ENCODE assay signal across 9 cellular contexts in the genomic region with DNA sequence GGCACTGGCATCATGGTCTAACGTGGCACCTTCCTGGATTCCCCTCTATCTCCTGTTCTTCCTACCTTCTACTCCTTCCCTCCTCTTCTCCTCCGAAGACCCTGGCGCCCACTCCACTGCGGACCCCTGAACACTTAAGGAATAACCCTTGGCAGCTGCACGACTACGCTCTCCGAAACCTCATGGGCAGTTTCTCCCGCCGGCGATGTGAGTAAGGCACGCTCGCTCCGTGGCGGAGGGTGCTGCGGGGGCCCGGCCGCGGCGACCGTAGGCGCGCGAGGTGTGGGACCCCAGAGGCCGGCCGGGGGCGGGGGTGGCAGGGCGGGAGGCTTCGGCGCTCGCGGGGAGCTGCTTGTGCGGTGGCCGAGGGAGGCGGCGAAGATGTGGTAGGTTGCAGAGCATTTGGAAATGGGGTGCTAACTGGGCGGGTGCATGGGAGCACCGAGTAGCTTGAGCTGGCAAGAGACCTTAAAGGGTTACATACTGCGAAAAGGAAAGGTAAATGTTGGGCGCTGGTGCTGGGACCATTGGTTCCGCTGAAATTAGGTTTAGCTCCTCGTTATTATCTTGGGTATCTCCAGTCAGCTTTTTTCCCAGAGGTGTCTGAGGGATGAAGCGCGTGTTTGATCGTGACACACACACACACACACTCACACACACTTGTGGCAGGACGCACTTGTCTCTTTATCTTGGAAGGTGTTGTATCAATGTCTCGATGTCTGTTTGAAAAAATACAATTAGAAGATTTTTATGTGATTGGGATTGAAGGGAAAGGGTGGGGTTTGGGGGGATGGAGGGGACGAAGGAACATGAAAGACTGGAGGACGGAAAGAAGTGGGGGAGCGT. TPM values are rescaled to one million over a fixed set of nuclear protein-coding genes. Genes with fewer than 3 reads are reported as not detected.
DNase-seq lines count a peak whose midpoint lies in the region; ATAC-seq, FAIRE-seq and TF ChIP-seq lines count a peak whose summit lies in the region.
"Had no signal": no experiment of that assay in that cellular context is flagged by ENCODE, and none has a peak within 500 bp of the region (broad histone marks: within the 10 kb centered on the region; RNA-seq: fewer than 3 reads in every experiment).

No MANE protein-coding gene starts in this region.

- peak overlapping the region; percentile 79 for H3K4me3 ChIP-seq in HEK293 (ENCODE audit: low read depth, low read length)
- H3K4me3 ChIP-seq in iPS DF 6.9 (ENCODE audit: low read length) = peak overlapping the region; percentile 72; the same call in 1 of the 2 replicates
- peak overlapping the region; percentile 20 to 41 for H3K4me3 ChIP-seq in small intestine (ENCODE audit: low read depth in 1 of 2, low read length in 2 of 2)

- CTCF ChIA-PET in HEK293 (lab: Yijun Ruan, JAX) = interaction anchor here (0.7 kb wide), 2 partner anchors 968 to 1097 kb away, joined by 3 read pairs; no protein-coding TSS in a partner anchor

- H3K27ac Mint-ChIP-seq in activated T-helper 1 cell treated with anti-CD3 and anti-CD28 coated beads, Interleukin-12 subunit alpha, Interleukin-12 subunit beta, Interleukin-2, Interleukin-4 antibody, amounts not matched to agents 30 ng/mL and 10 ng/mL and 1 ng/mL, durations not matched to agents 14 hours and 24 hours and 36 hours = peak overlapping the region; percentile 58

- peaks cover 5% of the 10 kb centered on the region for H3K4me1 Mint-ChIP-seq in activated T-helper 1 cell treated with anti-CD3 and anti-CD28 coated beads, Interleukin-12 subunit alpha, Interleukin-12 subunit beta, Interleukin-2, Interleukin-4 antibody, amounts not matched to agents 30 ng/mL and 10 ng/mL and 1 ng/mL, durations not matched to agents 14 hours and 24 hours and 36 hours (ENCODE audit: low read depth)

- FAIRE-seq in small intestine (lab: Jason Lieb, UNC) = no peak

- H3K4me1 ChIP-seq in HEK293 (ENCODE audit: control insufficient read depth, insufficient read depth, low read length) (no peaks in the 10 kb centered on the region), iPS DF 6.9 (ENCODE audit: control insufficient read depth, insufficient read depth, low read length) (no peaks in the 10 kb centered on the region; the same call in 1 of the 2 replicates), small intestine (ENCODE audit: control insufficient read depth in 2 of 2, insufficient read depth in 1 of 2, low read depth in 1 of 2, low read length in 1 of 2) (peaks cover 0 to 7% of the 10 kb centered on the region in 2 donors)

- no peaks in the 10 kb centered on the region for H3K9me3 Mint-ChIP-seq in activated T-helper 1 cell treated with anti-CD3 and anti-CD28 coated beads, Interleukin-12 subunit alpha, Interleukin-12 subunit beta, Interleukin-2, Interleukin-4 antibody, amounts not matched to agents 30 ng/mL and 10 ng/mL and 1 ng/mL, durations not matched to agents 14 hours and 24 hours and 36 hours

- intact Hi-C loops in activated T-helper 1 cell treated with anti-CD3 and anti-CD28 coated beads, Interleukin-12 subunit alpha, Interleukin-12 subunit beta, Interleukin-2, Interleukin-4 antibody, amounts not matched to agents 30 ng/mL and 10 ng/mL and 1 ng/mL, durations not matched to agents 14 hours and 24 hours and 36 hours (cut with micrococcal nuclease) = no loop called here

- H3K27me3 Mint-ChIP-seq in activated T-helper 1 cell treated with anti-CD3 and anti-CD28 coated beads, Interleukin-12 subunit alpha, Interleukin-12 subunit beta, Interleukin-2, Interleukin-4 antibody, amounts not matched to agents 30 ng/mL and 10 ng/mL and 1 ng/mL, durations not matched to agents 14 hours and 24 hours and 36 hours (ENCODE audit: insufficient read depth) = peaks cover 38% of the 10 kb centered on the region

- ATAC-seq in HG02938 (IDR thresholded peaks at IDR 0.05; ENCODE audit: unreplicated experiment) = no peak

- no peaks in the 10 kb centered on the region for H3K36me3 ChIP-seq in HEK293 (ENCODE audit: control insufficient read depth in 2 of 2, insufficient read depth in 1 of 2, low read length in 2 of 2)
- no peaks in the 10 kb centered on the region for H3K36me3 ChIP-seq in iPS DF 6.9 (ENCODE audit: control insufficient read depth, insufficient read depth, low read length)
- H3K36me3 ChIP-seq in small intestine (ENCODE audit: control insufficient read depth in 2 of 2, insufficient read depth in 2 of 2, low read length in 2 of 2) = no peaks in the 10 kb centered on the region

- POLR2A ChIA-PET in HEK293 (lab: Yijun Ruan, JAX) = interaction anchor here (0.6 to 2.0 kb wide), 4 partner anchors 13 to 653 kb away, joined by 3 to 5 read pairs (median 4); no protein-coding TSS in a partner anchor

- 100% methylated on average over 3 of the region's 49 CpGs for WGBS in iPS DF 6.9 (ENCODE audit: insufficient coverage, insufficient read length)
- WGBS in small intestine, 3 donors = 2 to 5% (median 4%) methylated on average over 47 to 49 of the region's 49 CpGs

- no peak for DNase-seq in activated T-helper 1 cell treated with anti-CD3 and anti-CD28 coated beads, Interleukin-12 subunit alpha, Interleukin-12 subunit beta, Interleukin-2, Interleukin-4 antibody, amounts not matched to agents 30 ng/mL and 10 ng/mL and 1 ng/mL, durations not matched to agents 14 hours and 24 hours and 36 hours (ENCODE audit: low spot score)
- DNase-seq in iPS DF 6.9 (ENCODE audit: low read depth, low spot score) (no peak), small intestine (no peak), NOMO-1 treated with dmso at 0.1 percent for 144 hours (lab: John Stamatoyannopoulos, UW; ENCODE audit: unreplicated experiment) (no peak), GOT3 (lab: John Stamatoyannopoulos, UW) (no peak)
- DNase-seq in stimulated activated naive CD4-positive, alpha-beta T cell treated with Interleukin-2 at 50 U/mL for 16 hours (lab: John Stamatoyannopoulos, UW) = no peak

- H3K27ac ChIP-seq in HEK293 (ENCODE audit: extremely low read depth, low read depth, low read length) (no peak overlapping the region; the same call in 1 of the 2 replicates), iPS DF 6.9 (ENCODE audit: low read length) (no peak overlapping the region), small intestine (ENCODE audit: low read depth in 1 of 2, low read length in 1 of 2) (no peak overlapping the region)

- no peaks in the 10 kb centered on the region for H3K36me3 Mint-ChIP-seq in activated T-helper 1 cell treated with anti-CD3 and anti-CD28 coated beads, Interleukin-12 subunit alpha, Interleukin-12 subunit beta, Interleukin-2, Interleukin-4 antibody, amounts not matched to agents 30 ng/mL and 10 ng/mL and 1 ng/mL, durations not matched to agents 14 hours and 24 hours and 36 hours (ENCODE audit: low read depth)

- TF ChIP-seq CTCF in HEK293 (tag by site-specific recombination; IDR thresholded peaks at IDR 0.05) = no peak

- peaks cover 29% of the 10 kb centered on the region for H3K27me3 ChIP-seq in iPS DF 6.9 (ENCODE audit: control insufficient read depth, insufficient read depth, low read length)
- peaks cover 2 to 13% of the 10 kb centered on the region in 2 donors for H3K27me3 ChIP-seq in small intestine (ENCODE audit: control insufficient read depth in 2 of 2, insufficient read depth in 2 of 2, low read length in 2 of 2)

- H3K9me3 ChIP-seq in HEK293 (ENCODE audit: control insufficient read depth, insufficient read depth, low read depth, low read length) (no peaks in the 10 kb centered on the region), iPS DF 6.9 (ENCODE audit: control insufficient read depth, insufficient read depth, low read length) (no peaks in the 10 kb centered on the region), small intestine (ENCODE audit: control insufficient read depth, low read depth) (no peaks in the 10 kb centered on the region)

- H3K4me3 Mint-ChIP-seq in activated T-helper 1 cell treated with anti-CD3 and anti-CD28 coated beads, Interleukin-12 subunit alpha, Interleukin-12 subunit beta, Interleukin-2, Interleukin-4 antibody, amounts not matched to agents 30 ng/mL and 10 ng/mL and 1 ng/mL, durations not matched to agents 14 hours and 24 hours and 36 hours = peak overlapping the region; percentile 76

TF ChIP-seq in HEK293, 187 proteins besides CTCF, POLR2A, EP300 and RAD21:
- TF ChIP-seq ZNF626 (tag by site-specific recombination; IDR thresholded peaks at IDR 0.05) (no peak), ZBTB48 (tag by site-specific recombination; IDR thresholded peaks at IDR 0.05) (peak; percentile 49), ZNF610 (tag by site-specific recombination; IDR thresholded peaks at IDR 0.05; ENCODE audit: borderline replicate concordance) (no peak), ZNF335 (tag by site-specific recombination; conservative IDR thresholded peaks at IDR 0.05) (peak; percentile 62), ZBTB20 (tag by site-specific recombination; IDR thresholded peaks at IDR 0.05) (peak; percentile 62)
- TF ChIP-seq, protein P1, sequence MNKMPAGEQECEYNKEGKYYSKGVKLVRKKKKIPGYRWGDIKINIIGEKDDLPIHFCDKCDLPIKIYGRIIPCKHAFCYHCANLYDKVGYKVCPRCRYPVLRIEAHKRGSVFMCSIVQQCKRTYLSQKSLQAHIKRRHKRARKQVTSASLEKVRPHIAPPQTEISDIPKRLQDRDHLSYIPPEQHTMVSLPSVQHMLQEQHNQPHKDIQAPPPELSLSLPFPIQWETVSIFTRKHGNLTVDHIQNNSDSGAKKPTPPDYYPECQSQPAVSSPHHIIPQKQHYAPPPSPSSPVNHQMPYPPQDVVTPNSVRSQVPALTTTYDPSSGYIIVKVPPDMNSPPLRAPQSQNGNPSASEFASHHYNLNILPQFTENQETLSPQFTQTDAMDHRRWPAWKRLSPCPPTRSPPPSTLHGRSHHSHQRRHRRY (tag by site-specific recombination; IDR thresholded peaks at IDR 0.05) = no peak
- TF ChIP-seq, protein P2, sequence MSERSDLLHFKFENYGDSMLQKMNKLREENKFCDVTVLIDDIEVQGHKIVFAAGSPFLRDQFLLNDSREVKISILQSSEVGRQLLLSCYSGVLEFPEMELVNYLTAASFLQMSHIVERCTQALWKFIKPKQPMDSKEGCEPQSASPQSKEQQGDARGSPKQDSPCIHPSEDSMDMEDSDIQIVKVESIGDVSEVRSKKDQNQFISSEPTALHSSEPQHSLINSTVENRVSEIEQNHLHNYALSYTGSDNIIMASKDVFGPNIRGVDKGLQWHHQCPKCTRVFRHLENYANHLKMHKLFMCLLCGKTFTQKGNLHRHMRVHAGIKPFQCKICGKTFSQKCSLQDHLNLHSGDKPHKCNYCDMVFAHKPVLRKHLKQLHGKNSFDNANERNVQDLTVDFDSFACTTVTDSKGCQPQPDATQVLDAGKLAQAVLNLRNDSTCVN (tag by site-specific recombination; optimal IDR thresholded peaks at IDR 0.05) = peak; percentile 21

RNA-seq across cellular contexts. Expression of a gene that starts 0.9 kb away (rescaled TPM):
- total RNA-seq in activated T-helper 1 cell treated with anti-CD3 and anti-CD28 coated beads, Interleukin-12 subunit alpha, Interleukin-12 subunit beta, Interleukin-2, Interleukin-4 antibody, amounts not matched to agents 30 ng/mL and 10 ng/mL and 1 ng/mL, durations not matched to agents 14 hours and 24 hours and 36 hours = 0.10 TPM in 1 of 2 replicates, not detected in the other
- under 1 TPM in 1 of 3 donors, not detected in 2; 0.33 TPM for polyA plus RNA-seq in small intestine
- total RNA-seq: HT1080 had no signal
